In genomic region chr12:81141220-81141619, GRCh38 we compare ENCODE assay signal across 1 cellular context.
TF ChIP-seq lines count a peak whose summit lies in the region.

No MANE protein-coding gene starts in this region.

TF ChIP-seq in GM23338, 12 proteins besides CTCF, POLR2A, EP300 and RAD21:
- TF ChIP-seq ZNF114 (CRISPR knock-in tag; IDR thresholded peaks at IDR 0.05) = no peak
- TF ChIP-seq CREB1 (CRISPR knock-in tag; IDR thresholded peaks at IDR 0.05; ENCODE audit: low read depth) = no peak
TF ChIP-seq in GM23338: peak in this region for 0.
